Comparison of ENCODE assay signal across 8 cellular contexts in genomic region chr2:207768891-207769596, GRCh38. TPM values are rescaled to one million over a fixed set of nuclear protein-coding genes. Genes with fewer than 3 reads are reported as not detected.
DNase-seq lines count a peak whose midpoint lies in the region; ATAC-seq and TF ChIP-seq lines count a peak whose summit lies in the region.

No MANE protein-coding gene starts in this region.

- no peak for TF ChIP-seq POLR2A in lower leg skin (IDR thresholded peaks at IDR 0.05)

- H3K4me3 ChIP-seq in lower leg skin (ENCODE audit: low read depth, poor library complexity, severe bottlenecking): peak overlapping the region; percentile 76

- ATAC-seq in GM18868 (IDR thresholded peaks at IDR 0.05; ENCODE audit: unreplicated experiment): peak; percentile 14
- peak; percentile 6 for ATAC-seq in HG03095 (IDR thresholded peaks at IDR 0.05; ENCODE audit: unreplicated experiment)
- peak; percentile 44 for ATAC-seq in stimulated activated naive CD8-positive, alpha-beta T cell treated with anti-CD3 and anti-CD28 coated beads, Interleukin-15, amount 100 ng/mL, for 72 hours

- no peaks in the 10 kb centered on the region for H3K9me3 Mint-ChIP-seq in stimulated activated naive CD8-positive, alpha-beta T cell treated with anti-CD3 and anti-CD28 coated beads, Interleukin-15, amount 100 ng/mL, for 72 hours

- peaks cover 53% of the 10 kb centered on the region for H3K4me1 Mint-ChIP-seq in stimulated activated naive CD8-positive, alpha-beta T cell treated with anti-CD3 and anti-CD28 coated beads, Interleukin-15, amount 100 ng/mL, for 72 hours

- DNase-seq in AG20443 (ENCODE audit: low spot score): peak; percentile 51
- DNase-seq in RKO (ENCODE audit: low spot score): peak; percentile 55
- DNase-seq in caudate nucleus (lab: John Stamatoyannopoulos, UW): peak in 5 of 61 donors; percentile 45 to 77 (median 56)
- no peak for DNase-seq in lower leg skin (ENCODE audit: low spot score in 2 of 2)
- peak in 1 of 2 donors; percentile 52 for DNase-seq in stimulated activated naive CD8-positive, alpha-beta T cell treated with anti-CD3 and anti-CD28 coated beads, Interleukin-15, amount 100 ng/mL, for 72 hours
- DNase-seq in GF-D8 (lab: John Stamatoyannopoulos, UW): no peak

- peak overlapping the region; percentile 16 for H3K27ac ChIP-seq in caudate nucleus (ENCODE audit: low read depth, low read length)

- peaks cover 70% of the 10 kb centered on the region for H3K27me3 Mint-ChIP-seq in stimulated activated naive CD8-positive, alpha-beta T cell treated with anti-CD3 and anti-CD28 coated beads, Interleukin-15, amount 100 ng/mL, for 72 hours

- TF ChIP-seq CTCF in lower leg skin (IDR thresholded peaks at IDR 0.05): no peak

- H3K27ac Mint-ChIP-seq in stimulated activated naive CD8-positive, alpha-beta T cell treated with anti-CD3 and anti-CD28 coated beads, Interleukin-15, amount 100 ng/mL, for 72 hours: peak overlapping the region in 1 of 2 donors; percentile 33

- 0% methylated on average over 42 to 48 of the region's 51 CpGs for WGBS in lower leg skin, 2 donors

- intact Hi-C loops in lower leg skin (cut with DNase I; ENCODE audit: low total_unique reads): no loop called here

- peak overlapping the region; percentile 86 to 89 for H3K4me3 Mint-ChIP-seq in stimulated activated naive CD8-positive, alpha-beta T cell treated with anti-CD3 and anti-CD28 coated beads, Interleukin-15, amount 100 ng/mL, for 72 hours

RNA-seq across cellular contexts. Expression of gene FZD5, which starts 0.7 kb away (rescaled TPM):
- total RNA-seq in lower leg skin: 1 to 10 TPM; 2.6 to 4.5 (median 3.0) TPM

RNA-seq across cellular contexts. Expression of gene CCNYL1, which starts 57.6 kb away (rescaled TPM):
- 10 to 100 TPM in 1 of 4 donors, 1 to 10 TPM in 3; 2.2 to 10.1 (median 3.6) TPM for total RNA-seq in lower leg skin

Comparison
In these comparisons a context has a peak if more than half of its experiments do, and no peak if none do; other contexts are left out.
1. DNase-seq: peak in AG20443 (single experiment) and RKO (single experiment); none in lower leg skin (0 of 2) and GF-D8 (single experiment).
2. Peak in every context shown above with its lines, with median percentiles within 50 percentile points of each other: ATAC-seq.